Comparison of ENCODE assay signal across 31 cellular contexts in the genomic region with DNA sequence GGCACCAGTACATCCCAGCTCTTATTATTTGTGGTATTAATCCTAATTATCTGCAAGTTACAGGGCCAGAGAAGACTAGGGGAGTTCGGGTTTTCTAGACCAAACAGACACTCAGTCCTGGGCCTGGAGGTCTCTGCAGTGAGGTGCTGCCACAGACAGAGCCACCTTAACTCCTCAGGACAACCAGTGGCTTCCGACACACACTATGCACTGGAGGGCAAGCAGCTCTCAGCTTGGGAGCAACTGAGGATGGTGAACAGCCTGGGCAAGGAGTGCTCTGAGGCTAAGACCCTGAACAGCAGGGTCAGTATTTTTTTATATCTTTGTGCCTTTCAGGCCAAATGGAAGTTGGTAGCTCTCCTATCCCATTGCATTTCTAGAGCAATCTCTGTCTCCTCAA. TPM values are rescaled to one million over a fixed set of nuclear protein-coding genes. Genes with fewer than 3 reads are reported as not detected.
DNase-seq lines count a peak whose midpoint lies in the region; ATAC-seq and TF ChIP-seq lines count a peak whose summit lies in the region.
"Had no signal": no experiment of that assay in that cellular context is flagged by ENCODE, and none has a peak within 500 bp of the region (broad histone marks: within the 10 kb centered on the region; RNA-seq: fewer than 3 reads in every experiment).

No MANE protein-coding gene starts in this region.

- H2AK9ac ChIP-seq in IMR-90 (replicated peaks; ENCODE audit: low read depth, low read length, poor library complexity): no peak overlapping the region

- dilution Hi-C loops in IMR-90 (cut with HindIII; ENCODE audit: low sequenced_read_pairs, unreplicated experiment): no loop called here

- H2AK5ac ChIP-seq in IMR-90 (ENCODE audit: low read depth, low read length): peak overlapping the region; percentile 23; the same call in 1 of the 2 replicates

- intact Hi-C loops in IMR-90 (cut with micrococcal nuclease): loop anchor here (5.0 kb wide), 1 partner anchor 366 kb away; no protein-coding TSS in a partner anchor
- intact Hi-C loops in esophagus squamous epithelium (cut with DNase I): loop anchor here (5.0 kb wide), 1 partner anchor 96 kb away; no protein-coding TSS in a partner anchor

- no peak overlapping the region for H2BK20ac ChIP-seq in IMR-90 (ENCODE audit: low read depth, low read length)

- CTCF ChIA-PET in IMR-90 (lab: Yijun Ruan, JAX): interaction anchor here (1.0 to 2.9 kb wide), 8 partner anchors 14 to 280 kb away, joined by 3 to 36 read pairs (median 6); no protein-coding TSS in a partner anchor
- CTCF ChIA-PET in activated CD4-positive, alpha-beta memory T cell treated with anti-CD3 and anti-CD28 coated beads, Interleukin-2, amount 10 ng/mL, durations not matched to agents 7 days and 5 days (lab: Charles Lee): interaction anchor here (0.7 to 7.4 kb wide), 39 partner anchors 10 to 370 kb away, joined by 3 to 211 read pairs (median 6); a partner anchor contains a TSS

- H3K9me3 ChIP-seq in CD4-positive, CD25-positive, alpha-beta regulatory T cell (ENCODE audit: control insufficient read depth in 2 of 2, low read length in 2 of 2): no peaks in the 10 kb centered on the region
- no peaks in the 10 kb centered on the region for H3K9me3 ChIP-seq in IMR-90 (ENCODE audit: control insufficient read depth, insufficient read depth, low read length)
- no peaks in the 10 kb centered on the region for H3K9me3 ChIP-seq in esophagus squamous epithelium
- H3K9me3 ChIP-seq in thoracic aorta: no peaks in the 10 kb centered on the region
- H3K9me3 ChIP-seq: A549; BLaER1 treated with 17β-estradiol and CSF1 and Interleukin-3, amounts not matched to agents 10 nM and 100 nM; SJCRH30 had no signal

- H3K4ac ChIP-seq in IMR-90 (ENCODE audit: low read depth, low read length): no peak overlapping the region

- in situ Hi-C loops in IMR-90 (cut with MboI; ENCODE audit: low sequenced_read_pairs): no loop called here

- H4K5ac ChIP-seq in IMR-90 (ENCODE audit: low read depth, low read length): no peak overlapping the region

- H3K36me3 Mint-ChIP-seq in CD4-positive, CD25-positive, alpha-beta regulatory T cell: peaks cover 21% of the 10 kb centered on the region
- peaks cover 30% of the 10 kb centered on the region for H3K36me3 Mint-ChIP-seq in activated CD4-positive, alpha-beta memory T cell treated with anti-CD3 and anti-CD28 coated beads, Interleukin-2, amount 10 ng/mL, durations not matched to agents 7 days and 5 days (ENCODE audit: low read depth)
- H3K36me3 Mint-ChIP-seq in activated T-cell treated with anti-CD3 and anti-CD28 coated beads, Interleukin-2, amount 50 U/mL, for 72 hours (ENCODE audit: insufficient read depth in 2 of 2): peaks cover 1 to 12% of the 10 kb centered on the region in 2 donors

- H2BK5ac ChIP-seq in IMR-90 (ENCODE audit: low read depth, low read length, poor library complexity, severe bottlenecking): no peak overlapping the region

- WGBS in IMR-90 (ENCODE audit: extremely low coverage in 2 of 2, insufficient read length in 1 of 2), 2 experiments: no CpG with 5 or more reads among the region's 2 CpGs
- WGBS in esophagus squamous epithelium, 2 donors: 67% methylated on average over 2 of the region's 2 CpGs; no CpG with 5 or more reads in 1 of the 2 donors

- H3K4me3 Mint-ChIP-seq in CD4-positive, CD25-positive, alpha-beta regulatory T cell: no peak overlapping the region
- no peak overlapping the region for H3K4me3 Mint-ChIP-seq in activated CD4-positive, alpha-beta memory T cell treated with anti-CD3 and anti-CD28 coated beads, Interleukin-2, amount 10 ng/mL, durations not matched to agents 7 days and 5 days
- no peak overlapping the region for H3K4me3 Mint-ChIP-seq in activated T-cell treated with anti-CD3 and anti-CD28 coated beads, Interleukin-2, amount 50 U/mL, for 72 hours
- H3K4me3 Mint-ChIP-seq: CD8-positive, alpha-beta memory T cell; H9 had no signal

- POLR2A ChIA-PET in IMR-90 (lab: Charles Lee; ENCODE audit: unreplicated experiment): no interaction called here
- POLR2A ChIA-PET in activated CD4-positive, alpha-beta memory T cell treated with anti-CD3 and anti-CD28 coated beads, Interleukin-2, amount 10 ng/mL, durations not matched to agents 7 days and 5 days (lab: Charles Lee): interaction anchor here (0.8 to 4.6 kb wide), 7 partner anchors 10 to 98 kb away, joined by 3 to 29 read pairs (median 3); a partner anchor contains a TSS

- peaks cover 11% of the 10 kb centered on the region for H3K4me1 ChIP-seq in CD4-positive, CD25-positive, alpha-beta regulatory T cell (ENCODE audit: control insufficient read depth, insufficient read depth, low read length, poor library complexity, severe bottlenecking)
- H3K4me1 ChIP-seq in IMR-90 (ENCODE audit: control insufficient read depth, insufficient read depth, low read length) (peaks cover 4% of the 10 kb centered on the region), esophagus squamous epithelium (peaks cover 6 to 33% (median 10%) of the 10 kb centered on the region in 3 donors), thoracic aorta (ENCODE audit: control insufficient read depth in 1 of 2, low read depth in 2 of 2) (peaks cover 0 to 16% of the 10 kb centered on the region in 2 donors)
- H3K4me1 ChIP-seq: SJCRH30 had no signal

- no peak for DNase-seq in CD4-positive, CD25-positive, alpha-beta regulatory T cell
- DNase-seq in IMR-90 (no peak), esophagus squamous epithelium (lab: John Stamatoyannopoulos, UW) (no peak), thoracic aorta (ENCODE audit: low spot score) (no peak)
- DNase-seq in activated CD4-positive, alpha-beta memory T cell treated with anti-CD3 and anti-CD28 coated beads, Interleukin-2, amount 10 ng/mL, durations not matched to agents 7 days and 5 days: no peak
- DNase-seq in activated T-cell treated with anti-CD3 and anti-CD28 coated beads, Interleukin-2, amount 50 U/mL, for 72 hours: no peak
- DNase-seq: AML-193; CD8-positive, alpha-beta memory T cell; DMS 273 treated with DMSO at 0.1 percent for 48 hours; DMS79; GM23248; H9; Kasumi-1; MV-4-11; NCI-H1105; NCI-H1436 treated with DMSO at 0.1 percent for 48 hours; NCI-H187 treated with DMSO at 0.1 percent for 48 hours; NCI-H2171 treated with DMSO at 0.1 percent for 48 hours; NCI-H345; NCI-H510A treated with DMSO at 0.1 percent for 48 hours; NCI-H774; PC-3; SJCRH30 had no signal

- no peak overlapping the region for H3K27ac ChIP-seq in CD4-positive, CD25-positive, alpha-beta regulatory T cell (ENCODE audit: insufficient read depth, low read length, poor library complexity, severe bottlenecking)
- H3K27ac ChIP-seq in IMR-90 (ENCODE audit: insufficient read depth, low read length): peak overlapping the region; percentile 20; the same call in 1 of the 2 replicates
- H3K27ac ChIP-seq in esophagus squamous epithelium: peak overlapping the region in 3 of 4 donors; percentile 57 to 74 (median 65)
- H3K27ac ChIP-seq in thoracic aorta: peak overlapping the region; percentile 1 to 72
- H3K27ac ChIP-seq: A549; BLaER1 treated with 17β-estradiol and CSF1 and Interleukin-3, amounts not matched to agents 10 nM and 100 nM; GM23248; SJCRH30 had no signal

- TF ChIP-seq CTCF in IMR-90 (conservative IDR thresholded peaks at IDR 0.05; ENCODE audit: low read depth, low read length): no peak
- TF ChIP-seq CTCF in esophagus squamous epithelium (IDR thresholded peaks at IDR 0.05): no peak
- no peak for TF ChIP-seq CTCF in thoracic aorta (IDR thresholded peaks at IDR 0.05)

- H3K18ac ChIP-seq in IMR-90 (ENCODE audit: low read depth, low read length): no peak overlapping the region

- H3K79me1 ChIP-seq in IMR-90 (ENCODE audit: low read depth in 1 of 2, low read length in 2 of 2): peaks cover 6 to 31% of the 10 kb centered on the region in 2 experiments; a peak in 3 of 4 replicates

- H3K27ac Mint-ChIP-seq in CD4-positive, CD25-positive, alpha-beta regulatory T cell: peak overlapping the region in 2 of 3 donors; percentile 33
- no peak overlapping the region for H3K27ac Mint-ChIP-seq in activated CD4-positive, alpha-beta memory T cell treated with anti-CD3 and anti-CD28 coated beads, Interleukin-2, amount 10 ng/mL, durations not matched to agents 7 days and 5 days
- no peak overlapping the region for H3K27ac Mint-ChIP-seq in activated T-cell treated with anti-CD3 and anti-CD28 coated beads, Interleukin-2, amount 50 U/mL, for 72 hours
- H3K27ac Mint-ChIP-seq: H9 had no signal

- no peak overlapping the region for H3K23ac ChIP-seq in IMR-90 (ENCODE audit: low read depth, low read length)

- 0 out of 2 replicates have a peak, but pooled peaks cover 3% of the 10 kb centered on the region for H3K9me1 ChIP-seq in IMR-90 (ENCODE audit: insufficient read depth, low read length)

- H3K27me3 ChIP-seq in CD4-positive, CD25-positive, alpha-beta regulatory T cell (ENCODE audit: control insufficient read depth, insufficient read depth, low read length): no peaks in the 10 kb centered on the region
- no peaks in the 10 kb centered on the region for H3K27me3 ChIP-seq in IMR-90 (ENCODE audit: control insufficient read depth, insufficient read depth, low read length)
- no peaks in the 10 kb centered on the region for H3K27me3 ChIP-seq in esophagus squamous epithelium
- H3K27me3 ChIP-seq in thoracic aorta (replicated peaks; ENCODE audit: insufficient read depth): no peaks in the 10 kb centered on the region
- H3K27me3 ChIP-seq: BLaER1 treated with 17β-estradiol and CSF1 and Interleukin-3, amounts not matched to agents 10 nM and 100 nM; SJCRH30 had no signal

- H4K20me1 ChIP-seq in IMR-90 (ENCODE audit: insufficient read depth, low read length): peaks cover 25% of the 10 kb centered on the region
- H4K20me1 ChIP-seq: BLaER1 treated with 17β-estradiol and CSF1 and Interleukin-3, amounts not matched to agents 10 nM and 100 nM had no signal

- no TSS peak for BruUV-seq in IMR-90 (replicated peaks; lab: Mats Ljungman, UMichigan)

- H3K9me3 Mint-ChIP-seq in CD4-positive, CD25-positive, alpha-beta regulatory T cell: no peaks in the 10 kb centered on the region
- H3K9me3 Mint-ChIP-seq in activated CD4-positive, alpha-beta memory T cell treated with anti-CD3 and anti-CD28 coated beads, Interleukin-2, amount 10 ng/mL, durations not matched to agents 7 days and 5 days: no peaks in the 10 kb centered on the region
- no peaks in the 10 kb centered on the region for H3K9me3 Mint-ChIP-seq in activated T-cell treated with anti-CD3 and anti-CD28 coated beads, Interleukin-2, amount 50 U/mL, for 72 hours
- H3K9me3 Mint-ChIP-seq: CD8-positive, alpha-beta memory T cell; H9 had no signal

- H2AFZ ChIP-seq in IMR-90 (replicated peaks; ENCODE audit: low read length, poor library complexity): no peak overlapping the region
- H2AFZ ChIP-seq: GM23248 had no signal

- no peak overlapping the region for H4K91ac ChIP-seq in IMR-90 (ENCODE audit: insufficient read depth, low read depth, low read length)

- no peak overlapping the region for H2BK120ac ChIP-seq in IMR-90 (ENCODE audit: low read depth, low read length)

- no peak for TF ChIP-seq POLR2A in IMR-90 (IDR thresholded peaks at IDR 0.05; ENCODE audit: low read depth, low read length)
- TF ChIP-seq POLR2A in esophagus squamous epithelium (IDR thresholded peaks at IDR 0.05): no peak

- H3K36me3 ChIP-seq in CD4-positive, CD25-positive, alpha-beta regulatory T cell (ENCODE audit: control insufficient read depth, insufficient read depth, low read length): peaks cover 19% of the 10 kb centered on the region
- H3K36me3 ChIP-seq in IMR-90 (ENCODE audit: control insufficient read depth, insufficient read depth, low read length): peaks cover 30% of the 10 kb centered on the region
- H3K36me3 ChIP-seq in esophagus squamous epithelium: peaks cover 0 to 22% (median 0%) of the 10 kb centered on the region in 3 donors
- peaks cover 36% of the 10 kb centered on the region for H3K36me3 ChIP-seq in thoracic aorta
- H3K36me3 ChIP-seq: SJCRH30 had no signal

- no peak overlapping the region for H3K4me3 ChIP-seq in CD4-positive, CD25-positive, alpha-beta regulatory T cell (ENCODE audit: low read depth, low read length)
- H3K4me3 ChIP-seq in IMR-90 (ENCODE audit: insufficient read depth, low read depth, low read length) (no peak overlapping the region), esophagus squamous epithelium (no peak overlapping the region), thoracic aorta (no peak overlapping the region)
- H3K4me3 ChIP-seq: A549; BLaER1 treated with 17β-estradiol and CSF1 and Interleukin-3, amounts not matched to agents 10 nM and 100 nM; GM23248; K562; SJCRH30 had no signal

- no peak overlapping the region for H3K4me2 ChIP-seq in IMR-90 (ENCODE audit: low read depth, low read length)
- H3K4me2 ChIP-seq: A549; BLaER1 treated with 17β-estradiol and CSF1 and Interleukin-3, amounts not matched to agents 10 nM and 100 nM had no signal

- no peak overlapping the region for H3K56ac ChIP-seq in IMR-90 (ENCODE audit: extremely low read depth, insufficient read depth, low read length)

- H3K4me1 Mint-ChIP-seq in CD4-positive, CD25-positive, alpha-beta regulatory T cell: peaks cover 12 to 27% (median 17%) of the 10 kb centered on the region in 4 donors
- H3K4me1 Mint-ChIP-seq in activated CD4-positive, alpha-beta memory T cell treated with anti-CD3 and anti-CD28 coated beads, Interleukin-2, amount 10 ng/mL, durations not matched to agents 7 days and 5 days: peaks cover 21% of the 10 kb centered on the region
- peaks cover 19% of the 10 kb centered on the region for H3K4me1 Mint-ChIP-seq in activated T-cell treated with anti-CD3 and anti-CD28 coated beads, Interleukin-2, amount 50 U/mL, for 72 hours (ENCODE audit: low read depth)

- no peak overlapping the region for H3K14ac ChIP-seq in IMR-90 (replicated peaks; ENCODE audit: low read depth, low read length)

- H2BK15ac ChIP-seq in IMR-90 (ENCODE audit: low read depth, low read length): no peak overlapping the region

- H3K9ac ChIP-seq in IMR-90 (ENCODE audit: low read depth, low read length): no peak overlapping the region
- H3K9ac ChIP-seq: BLaER1 treated with 17β-estradiol and CSF1 and Interleukin-3, amounts not matched to agents 10 nM and 100 nM; GM23248 had no signal

- H3K27me3 Mint-ChIP-seq in CD4-positive, CD25-positive, alpha-beta regulatory T cell: no peaks in the 10 kb centered on the region
- no peaks in the 10 kb centered on the region for H3K27me3 Mint-ChIP-seq in activated CD4-positive, alpha-beta memory T cell treated with anti-CD3 and anti-CD28 coated beads, Interleukin-2, amount 10 ng/mL, durations not matched to agents 7 days and 5 days
- H3K27me3 Mint-ChIP-seq in activated T-cell treated with anti-CD3 and anti-CD28 coated beads, Interleukin-2, amount 50 U/mL, for 72 hours (ENCODE audit: low read depth): no peaks in the 10 kb centered on the region
- H3K27me3 Mint-ChIP-seq: CD8-positive, alpha-beta memory T cell had no signal

- ATAC-seq in CD4-positive, CD25-positive, alpha-beta regulatory T cell (ENCODE audit: low read depth in 2 of 2): no peak
- ATAC-seq in IMR-90 (ENCODE audit: low read depth): no peak
- ATAC-seq in thoracic aorta (ENCODE audit: insufficient number of reproducible peaks, low FRiP score, low read depth): no peak
- ATAC-seq in GM18517 (IDR thresholded peaks at IDR 0.05; ENCODE audit: unreplicated experiment): no peak
- no peak for ATAC-seq in GM21619 (IDR thresholded peaks at IDR 0.05; ENCODE audit: unreplicated experiment)
- no peak for ATAC-seq in activated T-cell treated with anti-CD3 and anti-CD28 coated beads, Interleukin-2, amount 50 U/mL, for 72 hours (replicated peaks in 1 of 2)
- ATAC-seq: A549, HepG2, K562, PC-3, Right ventricle myocardium inferior, SK-N-SH treated with all-trans-retinoic acid at 6 μM for 48 hours had no signal

- H4K8ac ChIP-seq in IMR-90 (ENCODE audit: low read depth in 2 of 2, low read length in 2 of 2): no peak overlapping the region

- TF ChIP-seq RAD21 in IMR-90 (IDR thresholded peaks at IDR 0.05; ENCODE audit: low read length): no peak

RNA-seq across cellular contexts. Expression of a gene that starts 19.0 kb away (rescaled TPM):
- 26.2 TPM for total RNA-seq in CD4-positive, CD25-positive, alpha-beta regulatory T cell
- 10 to 100 TPM; 37.0 to 65.9 (median 55.9) TPM for polyA plus RNA-seq in CD4-positive, CD25-positive, alpha-beta regulatory T cell
- total RNA-seq in IMR-90 (2012; rRNA removed): 757 and 978 TPM in 2 replicates
- 1,117 and 1,235 TPM in 2 replicates for polyA plus RNA-seq in IMR-90 (2012; rRNA removed)
- polyA plus RNA-seq in IMR-90 (2012; cell fraction: cytosol; rRNA removed): 948 and 1,147 TPM in 2 replicates
- 396 and 625 TPM in 2 replicates for polyA plus RNA-seq in IMR-90 (2012; cell fraction: nucleus; rRNA removed; ENCODE audit: low replicate concordance)
- 1,000 to 10,000 TPM in 1 of 4 donors, 100 to 1,000 TPM in 2, 10 to 100 TPM in 1; 64.6 to 1,343 (median 285) TPM for total RNA-seq in esophagus squamous epithelium
- over 10,000 TPM in 1 of 2 donors, 1,000 to 10,000 TPM in 1; 4,797 to 12,240 TPM for total RNA-seq in thoracic aorta
- total RNA-seq in activated CD4-positive, alpha-beta memory T cell treated with anti-CD3 and anti-CD28 coated beads, Interleukin-2, amount 10 ng/mL, durations not matched to agents 7 days and 5 days: 10 to 100 TPM; 14.7 to 15.5 TPM
- total RNA-seq in activated T-cell treated with anti-CD3 and anti-CD28 coated beads, Interleukin-2, amount 50 U/mL, for 72 hours: 10 to 100 TPM; 60.7 to 76.9 TPM
- total RNA-seq: PC-3 had no signal

RNA-seq across cellular contexts. Expression of a gene that starts 53.5 kb away (rescaled TPM):
- total RNA-seq in CD4-positive, CD25-positive, alpha-beta regulatory T cell: 40.5 TPM
- polyA plus RNA-seq in CD4-positive, CD25-positive, alpha-beta regulatory T cell: 10 to 100 TPM; 12.2 to 15.3 (median 13.9) TPM
- 28.1 and 32.8 TPM in 2 replicates for total RNA-seq in IMR-90 (2012; rRNA removed)
- polyA plus RNA-seq in IMR-90 (2012; rRNA removed): 26.8 and 30.6 TPM in 2 replicates
- 10.8 and 17.7 TPM in 2 replicates for polyA plus RNA-seq in IMR-90 (2012; cell fraction: cytosol; rRNA removed)
- polyA plus RNA-seq in IMR-90 (2012; cell fraction: nucleus; rRNA removed; ENCODE audit: low replicate concordance): 41.6 and 41.8 TPM in 2 replicates
- 10 to 100 TPM in 2 of 4 donors, 1 to 10 TPM in 2; 3.5 to 21.0 (median 7.6) TPM for total RNA-seq in esophagus squamous epithelium
- total RNA-seq in thoracic aorta: 10 to 100 TPM in 1 of 2 donors, 1 to 10 TPM in 1; 2.2 to 10.0 TPM
- 10 to 100 TPM; 43.2 to 48.5 TPM for total RNA-seq in activated CD4-positive, alpha-beta memory T cell treated with anti-CD3 and anti-CD28 coated beads, Interleukin-2, amount 10 ng/mL, durations not matched to agents 7 days and 5 days
- 10 to 100 TPM; 28.2 to 39.9 TPM for total RNA-seq in activated T-cell treated with anti-CD3 and anti-CD28 coated beads, Interleukin-2, amount 50 U/mL, for 72 hours
- polyA plus RNA-seq: K562 had no signal

RNA-seq across cellular contexts. Expression of a gene that starts 57.0 kb away (rescaled TPM):
- total RNA-seq in CD4-positive, CD25-positive, alpha-beta regulatory T cell: 169 TPM
- 100 to 1,000 TPM in 3 of 4 donors, 10 to 100 TPM in 1; 84.3 to 141 (median 113) TPM for polyA plus RNA-seq in CD4-positive, CD25-positive, alpha-beta regulatory T cell
- total RNA-seq in IMR-90 (2012; rRNA removed): 53.8 and 54.7 TPM in 2 replicates
- polyA plus RNA-seq in IMR-90 (2012; rRNA removed): 31.1 and 34.3 TPM in 2 replicates
- 11.6 and 17.5 TPM in 2 replicates for polyA plus RNA-seq in IMR-90 (2012; cell fraction: cytosol; rRNA removed)
- polyA plus RNA-seq in IMR-90 (2012; cell fraction: nucleus; rRNA removed; ENCODE audit: low replicate concordance): 7.6 and 49.3 TPM in 2 replicates
- 10 to 100 TPM; 14.9 to 33.6 (median 19.4) TPM for total RNA-seq in esophagus squamous epithelium
- 10 to 100 TPM; 24.0 to 32.6 TPM for total RNA-seq in thoracic aorta
- 10 to 100 TPM; 91.1 to 96.4 TPM for total RNA-seq in activated CD4-positive, alpha-beta memory T cell treated with anti-CD3 and anti-CD28 coated beads, Interleukin-2, amount 10 ng/mL, durations not matched to agents 7 days and 5 days
- 100 to 1,000 TPM; 111 to 138 TPM for total RNA-seq in activated T-cell treated with anti-CD3 and anti-CD28 coated beads, Interleukin-2, amount 50 U/mL, for 72 hours

Comparison
In these comparisons a context has a peak if more than half of its experiments do, and no peak if none do; other contexts are left out.
1. H3K27ac Mint-ChIP-seq: peak in CD4-positive, CD25-positive, alpha-beta regulatory T cell (2 of 3); none in activated CD4-positive, alpha-beta memory T cell treated with anti-CD3 and anti-CD28 coated beads, Interleukin-2, amount 10 ng/mL, durations not matched to agents 7 days and 5 days (single experiment) and activated T-cell treated with anti-CD3 and anti-CD28 coated beads, Interleukin-2, amount 50 U/mL, for 72 hours (single experiment).